In genomic region chr13:97855570-97855970, GRCh38 we compare ENCODE assay signal across 8 cellular contexts.
DNase-seq lines count a peak whose midpoint lies in the region; ATAC-seq, FAIRE-seq and TF ChIP-seq lines count a peak whose summit lies in the region.

No MANE protein-coding gene starts in this region.

- FAIRE-seq in RCC 7860 (lab: Jason Lieb, UNC): no peak

- POLR2A ChIA-PET in BJ (lab: Charles Lee): interaction anchor here (0.7 kb wide), 1 partner anchor 154 kb away, joined by 3 read pairs; no protein-coding TSS in a partner anchor

- intact Hi-C loops in right lobe of liver (cut with DNase I) (loop anchor here in 1 of 2 donors (10.0 kb wide), 1 partner anchor 149 kb away; no protein-coding TSS in a partner anchor), uterus (cut with DNase I; ENCODE audit: low total_unique reads) (no loop called here)

- H3K27me3 ChIP-seq in BJ (ENCODE audit: control insufficient read depth, insufficient read depth, low read length): no peaks in the 10 kb centered on the region
- no peaks in the 10 kb centered on the region for H3K27me3 ChIP-seq in right lobe of liver
- no peaks in the 10 kb centered on the region for H3K27me3 ChIP-seq in uterus

- no peaks in the 10 kb centered on the region for H3K9me3 ChIP-seq in right lobe of liver
- no peaks in the 10 kb centered on the region for H3K9me3 ChIP-seq in uterus

- H3K4me1 ChIP-seq in right lobe of liver (no peaks in the 10 kb centered on the region), uterus (no peaks in the 10 kb centered on the region)

- CTCF ChIA-PET in BJ (lab: Yijun Ruan, JAX): interaction anchor here (0.6 to 4.6 kb wide), 31 partner anchors 8 to 987 kb away, joined by 3 to 39 read pairs (median 4); no protein-coding TSS in a partner anchor

- H3K27ac ChIP-seq in right lobe of liver (no peak overlapping the region), uterus (peak overlapping the region in 1 of 2 donors; percentile 17)

- no peaks in the 10 kb centered on the region for H3K36me3 ChIP-seq in BJ (ENCODE audit: control insufficient read depth, insufficient read depth, low read length)
- H3K36me3 ChIP-seq in right lobe of liver: no peaks in the 10 kb centered on the region
- no peaks in the 10 kb centered on the region for H3K36me3 ChIP-seq in uterus

- H3K4me3 ChIP-seq in BJ (ENCODE audit: low read depth, low read length) (no peak overlapping the region), GM12875 (ENCODE audit: low read depth, low read length) (no peak overlapping the region), LNCaP clone FGC (ENCODE audit: low read depth, low read length) (no peak overlapping the region), right lobe of liver (no peak overlapping the region), uterus (no peak overlapping the region)

- TF ChIP-seq CTCF in BJ (IDR thresholded peaks at IDR 0.05; ENCODE audit: insufficient read depth, low read depth, low read length): peak; percentile 80
- TF ChIP-seq CTCF in GM12875 (IDR thresholded peaks at IDR 0.05; ENCODE audit: borderline replicate concordance, insufficient read depth, low read depth, low read length): peak; percentile 69
- TF ChIP-seq CTCF in LNCaP clone FGC (IDR thresholded peaks at IDR 0.05; ENCODE audit: control insufficient read depth, extremely low read depth, insufficient read depth): peak; percentile 83
- TF ChIP-seq CTCF in right lobe of liver (IDR thresholded peaks at IDR 0.05): peak; percentile 70 to 88 (median 86)
- peak; percentile 63 to 72 (median 64) for TF ChIP-seq CTCF in uterus (IDR thresholded peaks at IDR 0.05)

- peak; percentile 94 to 96 (median 96) for ATAC-seq in right lobe of liver

- TF ChIP-seq POLR2A in right lobe of liver (IDR thresholded peaks at IDR 0.05) (no peak), uterus (IDR thresholded peaks at IDR 0.05) (no peak)

- WGBS in right lobe of liver (ENCODE audit: insufficient coverage, low coverage, low lambda C conversion rate, missing lambda C conversion rate): 4% methylated on average over 7 of the region's 8 CpGs

- peak; percentile 40 for DNase-seq in BJ (ENCODE audit: low read depth)
- peak; percentile 46 for DNase-seq in LNCaP clone FGC (ENCODE audit: low read depth)
- DNase-seq in RCC 7860 (ENCODE audit: low spot score): peak; percentile 35
- DNase-seq in dedifferentiated amniotic fluid mesenchymal stem cell (ENCODE audit: extremely low spot score): peak; percentile 91
- peak in 1 of 3 donors; percentile 50 for DNase-seq in right lobe of liver
- DNase-seq in uterus: peak; percentile 20 to 36
- no peak for DNase-seq in activated effector memory CD4-positive, alpha-beta T cell treated with Interleukin-2 at 50 U/mL for 16 hours
